In the genomic region with DNA sequence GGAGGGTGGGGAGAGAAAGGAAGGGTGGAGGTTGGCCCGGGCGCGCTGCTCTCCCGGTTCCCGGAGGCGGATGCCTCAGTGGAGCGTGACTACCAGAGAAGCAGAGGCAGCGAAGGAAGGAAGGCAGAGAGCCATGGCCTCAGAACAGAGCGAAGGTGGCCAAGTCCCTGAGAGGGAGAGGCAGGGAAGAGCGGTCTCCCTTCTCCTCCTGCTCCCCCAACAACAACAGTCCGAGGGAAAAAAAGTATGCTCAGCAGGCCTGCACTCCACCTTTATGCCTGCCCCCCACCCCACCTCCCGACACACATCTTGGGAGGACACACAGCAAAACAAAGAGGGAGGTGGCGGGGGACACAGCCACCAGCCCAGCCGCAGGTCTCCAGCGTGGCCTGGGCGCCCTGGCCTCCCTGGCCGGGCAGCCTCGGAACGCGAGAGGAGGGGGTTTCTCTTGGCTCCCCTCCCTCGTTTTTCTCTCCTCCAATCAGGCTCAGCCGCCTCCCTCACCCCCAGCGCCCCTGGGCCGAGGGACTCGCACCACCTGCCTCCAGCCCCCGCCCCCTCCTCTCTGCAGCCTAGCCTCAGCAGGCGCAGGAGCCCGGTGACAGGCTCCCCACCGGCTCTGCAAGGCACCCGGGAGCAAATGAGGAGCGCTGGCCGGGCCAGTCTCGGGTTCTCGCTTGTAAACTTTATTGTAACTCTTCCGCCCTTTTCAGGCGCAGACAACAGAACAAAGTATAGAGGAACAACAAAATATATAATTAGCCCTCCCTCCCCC, we compare ENCODE assay signal across 8 cellular contexts. TPM values are rescaled to one million over a fixed set of nuclear protein-coding genes. Genes with fewer than 3 reads are reported as not detected.
A peak's percentile ranks its signal among the peaks of the same experiment; 100 is the strongest.
DNase-seq lines count a peak whose midpoint lies in the region; ATAC-seq, FAIRE-seq and TF ChIP-seq lines count a peak whose summit lies in the region.

No MANE protein-coding gene starts in this region.

- WGBS in heart left ventricle, 4 donors, result 3 to 5% (median 4%) methylated on average over 35 to 36 of the region's 36 CpGs

- H3K4me1 ChIP-seq in heart left ventricle, result peaks cover 0 to 45% (median 18%) of the 10 kb centered on the region in 12 donors

- no peak for TF ChIP-seq CTCF in heart left ventricle (IDR thresholded peaks at IDR 0.05)

- H3K4me3 Mint-ChIP-seq in immature natural killer cell, result peak overlapping the region; percentile 94 to 100 (median 98)

- ATAC-seq in heart left ventricle, result no peak
- ATAC-seq in HG03442 (IDR thresholded peaks at IDR 0.05; ENCODE audit: unreplicated experiment), result no peak
- ATAC-seq in GM21786 (IDR thresholded peaks at IDR 0.05; ENCODE audit: unreplicated experiment), result no peak
- no peak for ATAC-seq in HG03175 (IDR thresholded peaks at IDR 0.05; ENCODE audit: unreplicated experiment)

- no peaks in the 10 kb centered on the region for H3K9me3 ChIP-seq in heart left ventricle

- TF ChIP-seq POLR2A in heart left ventricle (IDR thresholded peaks at IDR 0.05), result no peak

- peaks cover 40 to 51% (median 43%) of the 10 kb centered on the region in 3 donors for H3K27me3 Mint-ChIP-seq in immature natural killer cell (ENCODE audit: low read depth in 3 of 3)

- H3K4me1 Mint-ChIP-seq in immature natural killer cell, result peaks cover 36 to 51% of the 10 kb centered on the region in 2 donors

- H3K4me3 ChIP-seq in heart left ventricle, result peak overlapping the region in 9 of 12 donors; percentile 4 to 67 (median 44)

- no peaks in the 10 kb centered on the region for H3K36me3 Mint-ChIP-seq in immature natural killer cell

- peak overlapping the region in 1 of 12 donors; percentile 80 for H3K27ac ChIP-seq in heart left ventricle

- intact Hi-C loops in heart left ventricle (cut with DNase I), result loop anchor here in 9 of 10 donors (10.0 kb wide), 5 partner anchors 277 to 587 kb away; no protein-coding TSS in a partner anchor
- intact Hi-C loops in cardiac septum (cut with DNase I), result loop anchor here (10.0 kb wide), 2 partner anchors 383 to 587 kb away; partner anchors contain the start of gene IGF2BP1

- FAIRE-seq in urothelium cell line (lab: Jason Lieb, UNC), result no peak

- H3K27ac Mint-ChIP-seq in immature natural killer cell, result peak overlapping the region in 2 of 6 donors; percentile 71 to 86

- H3K36me3 ChIP-seq in heart left ventricle, result no peaks in the 10 kb centered on the region

- peaks cover 82 to 100% (median 98%) of the 10 kb centered on the region in 9 donors for H3K27me3 ChIP-seq in heart left ventricle

- DNase-seq in heart left ventricle, result no peak
- DNase-seq in cardiac septum (ENCODE audit: low spot score), result no peak
- peak; percentile 59 for DNase-seq in RKO (ENCODE audit: low spot score)
- no peak for DNase-seq in immature natural killer cell
- peak; percentile 31 for DNase-seq in urothelium cell line (ENCODE audit: low spot score)

- H3K9me3 Mint-ChIP-seq in immature natural killer cell, result no peaks in the 10 kb centered on the region

RNA-seq across cellular contexts. Expression of gene HOXB7, which starts 1.1 kb away (rescaled TPM):
- total RNA-seq in heart left ventricle (under 1 TPM in 4 of 9 donors, not detected in 5; 0.25 to 0.88 (median 0.55) TPM), cardiac septum (0.22 TPM)
- polyA plus RNA-seq in heart left ventricle (under 1 TPM; 0.12 to 0.46 TPM), immature natural killer cell (1 to 10 TPM in 2 of 3 donors, under 1 TPM in 1; 0.39 to 1.8 (median 1.5) TPM)

RNA-seq across cellular contexts. Expression of gene HOXB8, which starts 3.2 kb away (rescaled TPM):
- total RNA-seq in heart left ventricle (not detected), cardiac septum (not detected)
- polyA plus RNA-seq in heart left ventricle (not detected), immature natural killer cell (not detected)

RNA-seq across cellular contexts. Expression of gene HOXB6, which starts 7.1 kb away (rescaled TPM):
- total RNA-seq in heart left ventricle, result 1 to 10 TPM in 2 of 9 donors, under 1 TPM in 6, not detected in 1; 0.30 to 2.0 (median 0.62) TPM
- under 1 TPM; 0.38 to 0.57 TPM for polyA plus RNA-seq in heart left ventricle
- total RNA-seq in cardiac septum, result 0.92 TPM
- polyA plus RNA-seq in immature natural killer cell, result not detected

RNA-seq across cellular contexts. Expression of gene HOXB9, which starts 14.3 kb away (rescaled TPM):
- total RNA-seq in heart left ventricle (not detected), cardiac septum (not detected)
- polyA plus RNA-seq in heart left ventricle (not detected), immature natural killer cell (not detected)

RNA-seq across cellular contexts. Expression of gene HOXB5, which starts 18.3 kb away (rescaled TPM):
- total RNA-seq in heart left ventricle (1 to 10 TPM in 1 of 9 donors, under 1 TPM in 2, not detected in 6; 0.17 to 1.0 (median 0.35) TPM), cardiac septum (not detected)
- polyA plus RNA-seq in heart left ventricle (under 1 TPM; 0.04 to 0.08 TPM), immature natural killer cell (not detected)

Comparison
In these comparisons a context has a peak if more than half of its experiments do, and no peak if none do; other contexts are left out.
1. DNase-seq: peak in RKO (single experiment) and urothelium cell line (single experiment); none in heart left ventricle (0 of 5), cardiac septum (single experiment) and immature natural killer cell (0 of 3).